Comparison of ENCODE assay signal across 8 cellular contexts in the genomic region with DNA sequence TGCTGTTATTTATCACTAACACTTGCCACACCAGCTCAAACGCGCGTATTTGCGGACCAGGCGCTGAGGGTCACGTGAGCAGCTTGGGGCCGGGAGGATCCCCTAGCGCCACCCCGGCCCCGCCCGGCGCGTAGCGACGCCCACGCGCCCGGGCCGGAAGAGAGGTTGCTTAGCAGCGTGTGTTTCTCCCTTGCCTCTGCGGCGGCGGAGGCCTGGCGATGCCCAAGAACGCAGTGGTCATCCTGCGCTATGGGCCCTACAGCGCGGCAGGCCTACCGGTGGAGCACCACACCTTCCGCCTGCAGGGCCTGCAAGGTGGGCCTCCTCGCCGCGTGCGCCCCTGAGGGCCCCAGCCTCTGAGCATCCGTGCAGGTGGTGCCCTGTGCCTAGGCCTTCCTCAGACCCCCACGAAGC. TPM values are rescaled to one million over a fixed set of nuclear protein-coding genes. Genes with fewer than 3 reads are reported as not detected.
A peak's percentile ranks its signal among the peaks of the same experiment; 100 is the strongest.
DNase-seq lines count a peak whose midpoint lies in the region; ATAC-seq and TF ChIP-seq lines count a peak whose summit lies in the region.

A gene with protein sequence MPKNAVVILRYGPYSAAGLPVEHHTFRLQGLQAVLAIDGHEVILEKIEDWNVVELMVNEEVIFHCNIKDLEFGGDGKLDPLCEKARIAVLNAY (plus strand): TSS at position 172 of the 414 bp plus-strand sequence. CDS start 47 bp downstream, at position 219.

- no peaks in the 10 kb centered on the region for H3K36me3 ChIP-seq in left ventricle myocardium inferior

- no peak within 1 kb of the TSS for H3K27ac ChIP-seq in left ventricle myocardium inferior (replicated peaks)

- intact Hi-C loops in left ventricle myocardium inferior (cut with micrococcal nuclease) = no loop called here

- H3K4me3 ChIP-seq in HFF-Myc (replicated peaks; ENCODE audit: low read depth, low read length) (no peak within 1 kb of the TSS), left ventricle myocardium inferior (peak within 1 kb of the TSS; percentile 34), skeletal muscle cell (ENCODE audit: low read depth, low read length) (peak within 1 kb of the TSS; percentile 31)

- peaks cover 53% of the 10 kb centered on the region for H3K27me3 ChIP-seq in left ventricle myocardium inferior (ENCODE audit: low read depth)

- H3K4me1 ChIP-seq in left ventricle myocardium inferior = peaks cover 8% of the 10 kb centered on the region

- H3K9me3 ChIP-seq in left ventricle myocardium inferior (replicated peaks) = peaks cover 23% of the 10 kb centered on the region

- ATAC-seq in HG03039 (IDR thresholded peaks at IDR 0.05; ENCODE audit: unreplicated experiment) = no peak
- no peak for ATAC-seq in HG03280 (IDR thresholded peaks at IDR 0.05; ENCODE audit: unreplicated experiment)

- DNase-seq in AG08395 (ENCODE audit: low spot score) (peak; percentile 40), HFF-Myc (ENCODE audit: extremely low read depth, low read depth) (peak; percentile 14), left ventricle myocardium inferior (peak; percentile 25), skeletal muscle cell (ENCODE audit: low read depth) (no peak), KG1 (lab: John Stamatoyannopoulos, UW) (no peak)
- DNase-seq in activated T-cell treated with anti-CD3 and anti-CD28 coated beads, Interleukin-2, amount 50 U/mL, for 48 hours = peak; percentile 42 to 50

- no peak for TF ChIP-seq CTCF in HFF-Myc (IDR thresholded peaks at IDR 0.05; ENCODE audit: low read depth, low read length, missing control alignments)
- no peak for TF ChIP-seq CTCF in left ventricle myocardium inferior (IDR thresholded peaks at IDR 0.05; ENCODE audit: borderline replicate concordance)

RNA-seq across cellular contexts. Expression of the gene that starts here (rescaled TPM):
- total RNA-seq in left ventricle myocardium inferior = not detected

Comparison
In these comparisons a context has a peak if more than half of its experiments do, and no peak if none do; other contexts are left out.
1. Peak in DNase-seq and H3K4me3 ChIP-seq in left ventricle myocardium inferior; RNA of the gene not detected or under 1 TPM.
2. DNase-seq: peak in AG08395 (single experiment), HFF-Myc (single experiment) and activated T-cell treated with anti-CD3 and anti-CD28 coated beads, Interleukin-2, amount 50 U/mL, for 48 hours (2 of 2); none in skeletal muscle cell (single experiment) and KG1 (single experiment).